ENCODE assay signal across 20 cellular contexts in the genomic region with DNA sequence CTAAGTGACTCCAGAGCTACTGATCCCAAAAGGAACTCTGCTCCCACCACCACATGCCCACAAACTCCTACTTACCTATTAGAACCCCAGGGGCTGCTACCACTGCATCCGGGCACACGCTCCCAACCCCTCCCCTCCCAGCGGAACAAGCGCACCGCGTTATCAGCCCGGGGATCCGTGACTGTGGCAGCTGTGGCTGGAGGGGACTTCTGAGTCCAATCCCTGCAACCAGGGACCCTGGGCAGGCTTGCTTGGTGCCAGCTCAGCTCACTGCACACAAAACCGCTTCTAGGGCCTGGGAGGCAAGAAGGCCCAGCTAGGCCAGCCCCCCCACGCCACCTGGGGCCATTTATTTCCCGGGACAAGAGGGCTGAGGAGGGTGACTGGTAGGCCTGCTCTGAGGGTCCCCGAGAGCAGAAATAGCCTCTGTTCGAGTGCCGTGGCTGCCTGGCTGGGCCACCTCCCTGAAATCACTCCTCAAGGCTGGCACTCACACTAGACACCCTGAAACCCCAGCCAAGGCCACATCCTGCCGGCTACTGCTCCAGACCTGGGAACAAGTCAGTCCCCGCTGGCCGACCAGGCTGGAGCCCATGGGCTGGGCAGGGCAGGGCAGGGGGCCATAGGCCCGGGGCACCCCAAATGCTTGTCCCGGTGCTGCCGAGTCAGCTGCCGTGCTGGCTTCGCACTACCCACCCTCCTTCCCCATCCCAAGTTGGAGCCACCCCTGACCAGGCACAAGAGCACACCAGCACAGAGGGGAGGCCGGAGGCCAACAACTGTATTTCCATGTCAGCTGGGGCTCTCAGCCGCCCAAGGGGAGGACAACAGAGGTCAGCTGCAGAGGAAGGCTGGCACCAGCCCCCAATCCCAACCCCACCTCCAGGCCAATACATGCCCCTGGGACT. TPM values are rescaled to one million over a fixed set of nuclear protein-coding genes. Genes with fewer than 3 reads are reported as not detected.
A peak's percentile ranks its signal among the peaks of the same experiment; 100 is the strongest.
DNase-seq lines count a peak whose midpoint lies in the region; ATAC-seq and TF ChIP-seq lines count a peak whose summit lies in the region.
"Had no signal": no experiment of that assay in that cellular context is flagged by ENCODE, and none has a peak within 500 bp of the region (broad histone marks: within the 10 kb centered on the region; RNA-seq: fewer than 3 reads in every experiment).

No MANE protein-coding gene starts in this region.

- ATAC-seq in gastrocnemius medialis (no peak), HG03108 (IDR thresholded peaks at IDR 0.05; ENCODE audit: unreplicated experiment) (no peak)
- ATAC-seq: CD8-positive, alpha-beta T cell had no signal

- intact Hi-C loops in gastrocnemius medialis (cut with DNase I; ENCODE audit: low total_unique reads), result no loop called here

- no peaks in the 10 kb centered on the region for H3K9me3 ChIP-seq in BLaER1 treated with 17β-estradiol and CSF1 and Interleukin-3, amounts not matched to agents 10 nM and 100 nM (replicated peaks in 1 of 11)
- H3K9me3 ChIP-seq in SJCRH30 (replicated peaks) (no peaks in the 10 kb centered on the region), right atrium auricular region (no peaks in the 10 kb centered on the region), gastrocnemius medialis (no peaks in the 10 kb centered on the region)

- peak overlapping the region; percentile 4 to 88 (median 78); a peak in 19 of 22 replicates for H3K27ac ChIP-seq in BLaER1 treated with 17β-estradiol and CSF1 and Interleukin-3, amounts not matched to agents 10 nM and 100 nM
- H3K27ac ChIP-seq in SJCRH30 (peak overlapping the region; percentile 39), right atrium auricular region (peak overlapping the region; percentile 1 to 65), gastrocnemius medialis (peak overlapping the region; percentile 83 to 90 (median 88))

- in situ Hi-C loops in gastrocnemius medialis (cut with MboI; ENCODE audit: low sequenced_read_pairs in 4 of 4), result no loop called here

- TF ChIP-seq CTCF in right atrium auricular region (IDR thresholded peaks at IDR 0.05) (no peak), gastrocnemius medialis (IDR thresholded peaks at IDR 0.05 in 4 of 5, conservative IDR thresholded peaks at IDR 0.05 in 1 of 5) (no peak)

- H3K4me2 ChIP-seq in BLaER1 treated with 17β-estradiol and CSF1 and Interleukin-3, amounts not matched to agents 10 nM and 100 nM, result peak overlapping the region; percentile 48 to 100 (median 98)

- DNase-seq in SJCRH30 (peak; percentile 83 to 89), right atrium auricular region (ENCODE audit: low spot score) (no peak), gastrocnemius medialis (no peak), germinal center (ENCODE audit: low spot score) (no peak), GM19240 (ENCODE audit: insufficient read length, low spot score) (no peak), SIG-M5 (lab: John Stamatoyannopoulos, UW) (no peak)
- DNase-seq: activated CD4-positive, alpha-beta T cell treated with anti-CD3 and anti-CD28 coated beads for 1 hour; activated naive CD4-positive, alpha-beta T cell; CD8-positive, alpha-beta T cell; cortex of kidney; foreskin melanocyte; H9; NCI-H1436 treated with DMSO at 0.1 percent for 48 hours; NCI-H226 had no signal

- peaks cover 6 to 60% (median 42%) of the 10 kb centered on the region in 11 experiments; a peak in 20 of 22 replicates for H3K36me3 ChIP-seq in BLaER1 treated with 17β-estradiol and CSF1 and Interleukin-3, amounts not matched to agents 10 nM and 100 nM
- H3K36me3 ChIP-seq in SJCRH30, result no peaks in the 10 kb centered on the region
- H3K36me3 ChIP-seq in right atrium auricular region, result peaks cover 38% of the 10 kb centered on the region
- H3K36me3 ChIP-seq in gastrocnemius medialis, result peaks cover 0 to 44% of the 10 kb centered on the region in 2 donors

- H3K4me3 ChIP-seq in BLaER1 treated with 17β-estradiol and CSF1 and Interleukin-3, amounts not matched to agents 10 nM and 100 nM, result peak overlapping the region in 6 of 10 experiments; percentile 21 to 54 (median 28); a peak in 10 of 20 replicates
- H3K4me3 ChIP-seq in SJCRH30 (no peak overlapping the region), right atrium auricular region (no peak overlapping the region), gastrocnemius medialis (no peak overlapping the region)
- H3K4me3 ChIP-seq: lung had no signal

- TF ChIP-seq POLR2A in gastrocnemius medialis (IDR thresholded peaks at IDR 0.05), result no peak

- H3K27me3 ChIP-seq in BLaER1 treated with 17β-estradiol and CSF1 and Interleukin-3, amounts not matched to agents 10 nM and 100 nM, result peaks cover 0 to 29% (median 24%) of the 10 kb centered on the region in 11 experiments; a peak in 19 of 22 replicates
- no peaks in the 10 kb centered on the region for H3K27me3 ChIP-seq in SJCRH30
- H3K27me3 ChIP-seq in right atrium auricular region, result no peaks in the 10 kb centered on the region
- H3K27me3 ChIP-seq in gastrocnemius medialis, result no peaks in the 10 kb centered on the region

- peaks cover 96 to 100% (median 100%) of the 10 kb centered on the region in 10 experiments for H3K4me1 ChIP-seq in BLaER1 treated with 17β-estradiol and CSF1 and Interleukin-3, amounts not matched to agents 10 nM and 100 nM
- H3K4me1 ChIP-seq in SJCRH30 (peaks cover 27% of the 10 kb centered on the region), right atrium auricular region (peaks cover 0 to 89% of the 10 kb centered on the region in 2 donors), gastrocnemius medialis (peaks cover 63 to 81% of the 10 kb centered on the region in 2 donors)

- H3K9ac ChIP-seq in BLaER1 treated with 17β-estradiol and CSF1 and Interleukin-3, amounts not matched to agents 10 nM and 100 nM, result peak overlapping the region; percentile 19 to 80 (median 70); a peak in 21 of 22 replicates

- peaks cover 0 to 95% (median 26%) of the 10 kb centered on the region in 11 experiments; a peak in 15 of 22 replicates for H4K20me1 ChIP-seq in BLaER1 treated with 17β-estradiol and CSF1 and Interleukin-3, amounts not matched to agents 10 nM and 100 nM

RNA-seq across cellular contexts. Expression of a gene that starts 1.9 kb away (rescaled TPM):
- total RNA-seq in SJCRH30 (2014; rRNA removed; shearing (Covaris generic)), result 0.18 and 0.23 TPM in 2 replicates
- total RNA-seq in right atrium auricular region (under 1 TPM; 0.37 to 0.47 TPM), gastrocnemius medialis (1 to 10 TPM; 1.1 to 7.2 (median 4.9) TPM)

RNA-seq across cellular contexts. Expression of a gene that starts 11.5 kb away (rescaled TPM):
- 70.2 and 71.4 TPM in 2 replicates for total RNA-seq in SJCRH30 (2014; rRNA removed; shearing (Covaris generic))
- 1,000 to 10,000 TPM in 1 of 2 donors, 100 to 1,000 TPM in 1; 782 to 1,042 TPM for total RNA-seq in right atrium auricular region
- total RNA-seq in gastrocnemius medialis, result 100 to 1,000 TPM; 490 to 981 (median 845) TPM

RNA-seq across cellular contexts. Expression of a gene that starts 55.3 kb away (rescaled TPM):
- total RNA-seq in SJCRH30 (2014; rRNA removed; shearing (Covaris generic)), result not detected in 2 replicates
- not detected for total RNA-seq in right atrium auricular region
- not detected for total RNA-seq in gastrocnemius medialis
- total RNA-seq: CD8-positive, alpha-beta T cell; H9; LHCN-M2; lung; myocyte; pulmonary artery endothelial cell had no signal

Comparison
In these comparisons a context has a peak if more than half of its experiments do, and no peak if none do; other contexts are left out.
1. H3K27ac ChIP-seq: peak in every context shown above with its lines; median percentile 88 in gastrocnemius medialis; 78 in BLaER1 treated with 17β-estradiol and CSF1 and Interleukin-3, amounts not matched to agents 10 nM and 100 nM; 39 in SJCRH30; 33 in right atrium auricular region.
2. H3K4me3 ChIP-seq: peak in BLaER1 treated with 17β-estradiol and CSF1 and Interleukin-3, amounts not matched to agents 10 nM and 100 nM (6 of 10); none in SJCRH30 (single experiment), right atrium auricular region (0 of 2) and gastrocnemius medialis (0 of 4).
3. DNase-seq: peak in SJCRH30 (2 of 2); none in right atrium auricular region (single experiment), gastrocnemius medialis (0 of 2), germinal center (single experiment), GM19240 (single experiment) and SIG-M5 (single experiment).